ENCODE assay signal across 1 cellular context in genomic region chr5:93902288-93902687, GRCh38.
A peak's percentile ranks its signal among the peaks of the same experiment; 100 is the strongest.
TF ChIP-seq lines count a peak whose summit lies in the region.

No MANE protein-coding gene starts in this region.

TF ChIP-seq in HepG2, 621 proteins besides CTCF, POLR2A, EP300 and RAD21 (continued from another document):
- TF ChIP-seq RNF219 (CRISPR knock-in tag; IDR thresholded peaks at IDR 0.05) (no peak), PHB2 (IDR thresholded peaks at IDR 0.05; ENCODE audit: partially characterized antibody) (no peak), NCOR1 (IDR thresholded peaks at IDR 0.05; ENCODE audit: borderline replicate concordance, low read length) (0 out of 2 replicates have a peak, but pooled peaks have one; percentile 25)
